8 cellular contexts compared by ENCODE assay signal in genomic region chr7:32515890-32516550, GRCh38. TPM values are rescaled to one million over a fixed set of nuclear protein-coding genes. Genes with fewer than 3 reads are reported as not detected.
DNase-seq lines count a peak whose midpoint lies in the region; ATAC-seq lines count a peak whose summit lies in the region.

No MANE protein-coding gene starts in this region.

- no peak overlapping the region for H3K4me3 Mint-ChIP-seq in immature natural killer cell

- peaks cover 0 to 14% (median 3%) of the 10 kb centered on the region in 6 donors for H3K9me3 Mint-ChIP-seq in immature natural killer cell

- peak overlapping the region in 4 of 6 donors; percentile 0 to 79 (median 4) for H3K27ac Mint-ChIP-seq in immature natural killer cell

- peak; percentile 76 for DNase-seq in HT1080 (ENCODE audit: low read depth)
- DNase-seq in immature natural killer cell, result no peak
- DNase-seq in posterior vena cava (ENCODE audit: low spot score), result no peak
- DNase-seq in NCI-H2107 treated with DMSO at 0.1 percent for 48 hours (lab: John Stamatoyannopoulos, UW; ENCODE audit: unreplicated experiment), result no peak
- DNase-seq in SIG-M5 (lab: John Stamatoyannopoulos, UW), result no peak
- no peak for DNase-seq in DMS53 (lab: John Stamatoyannopoulos, UW)

- peaks cover 0 to 3% (median 0%) of the 10 kb centered on the region in 3 donors for H3K27me3 Mint-ChIP-seq in immature natural killer cell (ENCODE audit: low read depth in 3 of 3)

- peaks cover 62 to 86% of the 10 kb centered on the region in 2 donors for H3K4me1 Mint-ChIP-seq in immature natural killer cell

- ATAC-seq in GM18499 (IDR thresholded peaks at IDR 0.05; ENCODE audit: insufficient read depth, unreplicated experiment) (peak; percentile 91), GM21529 (IDR thresholded peaks at IDR 0.05; ENCODE audit: unreplicated experiment) (peak; percentile 89)

- peaks cover 5 to 15% (median 7%) of the 10 kb centered on the region in 3 donors for H3K36me3 Mint-ChIP-seq in immature natural killer cell

- intact Hi-C loops in posterior vena cava (cut with DNase I), result loop anchor here in 1 of 2 donors (5.0 kb wide), 1 partner anchor 71 kb away; no protein-coding TSS in a partner anchor

RNA-seq across cellular contexts. Expression of gene AVL9, which starts 20.7 kb away (rescaled TPM):
- total RNA-seq in HT1080 (2014; rRNA removed; shearing (Covaris generic)), result 29.6 and 39.4 TPM in 2 replicates
- polyA plus RNA-seq in HT1080 (2015; cell fraction: cytosol; rRNA removed), result 21.0 and 21.1 TPM in 2 replicates
- 33.9 and 34.1 TPM in 2 replicates for polyA plus RNA-seq in HT1080 (2015; cell fraction: nucleus; rRNA removed)
- 10 to 100 TPM in 1 of 3 donors, 1 to 10 TPM in 2; 8.4 to 14.5 (median 9.3) TPM for polyA plus RNA-seq in immature natural killer cell
- 10 to 100 TPM; 25.5 to 28.8 TPM for total RNA-seq in posterior vena cava

RNA-seq across cellular contexts. Expression of gene LSM5, which starts 25.8 kb away (rescaled TPM):
- 50.0 and 87.2 TPM in 2 replicates for total RNA-seq in HT1080 (2014; rRNA removed; shearing (Covaris generic))
- polyA plus RNA-seq in HT1080 (2015; cell fraction: cytosol; rRNA removed), result 61.1 and 187 TPM in 2 replicates
- polyA plus RNA-seq in HT1080 (2015; cell fraction: nucleus; rRNA removed), result 32.2 and 58.0 TPM in 2 replicates
- 10 to 100 TPM; 79.3 to 87.8 (median 80.6) TPM for polyA plus RNA-seq in immature natural killer cell
- 10 to 100 TPM; 31.0 to 38.7 TPM for total RNA-seq in posterior vena cava
